1 cellular context compared by ENCODE assay signal in the genomic region with DNA sequence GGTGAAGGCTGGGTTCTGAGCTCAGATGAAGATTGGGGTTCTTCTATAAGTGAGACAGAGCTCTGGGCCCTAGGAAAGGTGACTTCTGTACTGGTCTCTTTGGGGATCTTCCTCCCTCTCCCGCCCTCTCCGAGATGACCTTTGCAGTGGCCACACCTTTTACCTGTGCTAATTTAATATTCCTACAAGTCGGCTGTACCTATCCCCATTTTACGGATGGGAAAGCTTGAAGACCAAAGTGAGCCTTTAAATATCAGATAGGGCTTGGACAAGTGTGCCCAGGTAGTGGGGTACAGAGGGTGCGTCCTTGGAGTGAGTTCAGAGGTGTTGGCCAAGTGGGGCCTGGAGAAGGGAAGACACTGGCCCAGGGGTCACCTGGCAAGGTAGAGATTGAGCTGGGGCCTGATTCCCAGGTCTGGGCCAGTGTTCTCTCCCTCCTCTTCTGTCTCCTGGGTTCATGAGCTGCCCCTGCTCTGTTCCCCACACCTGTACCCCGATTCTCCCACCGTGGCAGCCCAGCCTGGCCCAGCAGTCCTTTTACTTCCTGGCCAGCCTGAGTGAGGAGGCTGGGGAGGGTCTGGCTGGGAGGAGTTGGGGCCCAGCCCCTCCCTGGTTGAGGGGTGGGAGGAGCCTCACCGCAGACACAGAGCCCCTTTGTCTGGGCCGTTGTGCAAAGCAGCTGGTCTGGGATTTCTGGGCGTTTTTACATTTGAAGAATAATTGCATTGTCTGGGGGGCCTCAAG.
A peak's percentile ranks its signal among the peaks of the same experiment; 100 is the strongest.
TF ChIP-seq lines count a peak whose summit lies in the region.

No MANE protein-coding gene starts in this region.

TF ChIP-seq in HepG2, 621 proteins besides CTCF, POLR2A, EP300 and RAD21 (continued from another document and continues in another):
- TF ChIP-seq, protein P1, sequence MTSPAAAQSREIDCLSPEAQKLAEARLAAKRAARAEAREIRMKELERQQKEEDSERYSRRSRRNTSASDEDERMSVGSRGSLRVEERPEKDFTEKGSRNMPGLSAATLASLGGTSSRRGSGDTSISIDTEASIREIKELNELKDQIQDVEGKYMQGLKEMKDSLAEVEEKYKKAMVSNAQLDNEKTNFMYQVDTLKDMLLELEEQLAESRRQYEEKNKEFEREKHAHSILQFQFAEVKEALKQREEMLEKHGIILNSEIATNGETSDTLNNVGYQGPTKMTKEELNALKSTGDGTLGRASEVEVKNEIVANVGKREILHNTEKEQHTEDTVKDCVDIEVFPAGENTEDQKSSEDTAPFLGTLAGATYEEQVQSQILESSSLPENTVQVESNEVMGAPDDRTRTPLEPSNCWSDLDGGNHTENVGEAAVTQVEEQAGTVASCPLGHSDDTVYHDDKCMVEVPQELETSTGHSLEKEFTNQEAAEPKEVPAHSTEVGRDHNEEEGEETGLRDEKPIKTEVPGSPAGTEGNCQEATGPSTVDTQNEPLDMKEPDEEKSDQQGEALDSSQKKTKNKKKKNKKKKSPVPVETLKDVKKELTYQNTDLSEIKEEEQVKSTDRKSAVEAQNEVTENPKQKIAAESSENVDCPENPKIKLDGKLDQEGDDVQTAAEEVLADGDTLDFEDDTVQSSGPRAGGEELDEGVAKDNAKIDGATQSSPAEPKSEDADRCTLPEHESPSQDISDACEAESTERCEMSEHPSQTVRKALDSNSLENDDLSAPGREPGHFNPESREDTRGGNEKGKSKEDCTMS (CRISPR knock-in tag; conservative IDR thresholded peaks at IDR 0.05), result 0 out of 2 replicates have a peak, but pooled peaks have one; percentile 64
- no peak for TF ChIP-seq NR2F1 (CRISPR knock-in tag; IDR thresholded peaks at IDR 0.05)
- TF ChIP-seq TOPORS (CRISPR knock-in tag; IDR thresholded peaks at IDR 0.05), result no peak
- no peak for TF ChIP-seq ZNF674 (CRISPR knock-in tag; IDR thresholded peaks at IDR 0.05; ENCODE audit: low read depth)
- no peak for TF ChIP-seq PAF1 (CRISPR knock-in tag; IDR thresholded peaks at IDR 0.05)
- TF ChIP-seq, protein P2, sequence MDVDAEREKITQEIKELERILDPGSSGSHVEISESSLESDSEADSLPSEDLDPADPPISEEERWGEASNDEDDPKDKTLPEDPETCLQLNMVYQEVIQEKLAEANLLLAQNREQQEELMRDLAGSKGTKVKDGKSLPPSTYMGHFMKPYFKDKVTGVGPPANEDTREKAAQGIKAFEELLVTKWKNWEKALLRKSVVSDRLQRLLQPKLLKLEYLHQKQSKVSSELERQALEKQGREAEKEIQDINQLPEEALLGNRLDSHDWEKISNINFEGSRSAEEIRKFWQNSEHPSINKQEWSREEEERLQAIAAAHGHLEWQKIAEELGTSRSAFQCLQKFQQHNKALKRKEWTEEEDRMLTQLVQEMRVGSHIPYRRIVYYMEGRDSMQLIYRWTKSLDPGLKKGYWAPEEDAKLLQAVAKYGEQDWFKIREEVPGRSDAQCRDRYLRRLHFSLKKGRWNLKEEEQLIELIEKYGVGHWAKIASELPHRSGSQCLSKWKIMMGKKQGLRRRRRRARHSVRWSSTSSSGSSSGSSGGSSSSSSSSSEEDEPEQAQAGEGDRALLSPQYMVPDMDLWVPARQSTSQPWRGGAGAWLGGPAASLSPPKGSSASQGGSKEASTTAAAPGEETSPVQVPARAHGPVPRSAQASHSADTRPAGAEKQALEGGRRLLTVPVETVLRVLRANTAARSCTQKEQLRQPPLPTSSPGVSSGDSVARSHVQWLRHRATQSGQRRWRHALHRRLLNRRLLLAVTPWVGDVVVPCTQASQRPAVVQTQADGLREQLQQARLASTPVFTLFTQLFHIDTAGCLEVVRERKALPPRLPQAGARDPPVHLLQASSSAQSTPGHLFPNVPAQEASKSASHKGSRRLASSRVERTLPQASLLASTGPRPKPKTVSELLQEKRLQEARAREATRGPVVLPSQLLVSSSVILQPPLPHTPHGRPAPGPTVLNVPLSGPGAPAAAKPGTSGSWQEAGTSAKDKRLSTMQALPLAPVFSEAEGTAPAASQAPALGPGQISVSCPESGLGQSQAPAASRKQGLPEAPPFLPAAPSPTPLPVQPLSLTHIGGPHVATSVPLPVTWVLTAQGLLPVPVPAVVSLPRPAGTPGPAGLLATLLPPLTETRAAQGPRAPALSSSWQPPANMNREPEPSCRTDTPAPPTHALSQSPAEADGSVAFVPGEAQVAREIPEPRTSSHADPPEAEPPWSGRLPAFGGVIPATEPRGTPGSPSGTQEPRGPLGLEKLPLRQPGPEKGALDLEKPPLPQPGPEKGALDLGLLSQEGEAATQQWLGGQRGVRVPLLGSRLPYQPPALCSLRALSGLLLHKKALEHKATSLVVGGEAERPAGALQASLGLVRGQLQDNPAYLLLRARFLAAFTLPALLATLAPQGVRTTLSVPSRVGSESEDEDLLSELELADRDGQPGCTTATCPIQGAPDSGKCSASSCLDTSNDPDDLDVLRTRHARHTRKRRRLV (CRISPR knock-in tag; IDR thresholded peaks at IDR 0.05), result no peak; the same call in 1 of the 2 replicates
- TF ChIP-seq ZNF841 (CRISPR knock-in tag; IDR thresholded peaks at IDR 0.05; ENCODE audit: borderline replicate concordance), result no peak
- no peak for TF ChIP-seq BHLHE40 (IDR thresholded peaks at IDR 0.05; ENCODE audit: low read length)
- 0 out of 2 replicates have a peak, but pooled peaks have one; percentile 30 for TF ChIP-seq IRF2 (CRISPR knock-in tag; IDR thresholded peaks at IDR 0.05)
- no peak for TF ChIP-seq REL (CRISPR knock-in tag; conservative IDR thresholded peaks at IDR 0.05)
- TF ChIP-seq ZNF12 (CRISPR knock-in tag; IDR thresholded peaks at IDR 0.05), result peak; percentile 22; the same call in 1 of the 2 replicates
- no peak for TF ChIP-seq NFATC3 (CRISPR knock-in tag; IDR thresholded peaks at IDR 0.05)
- TF ChIP-seq ZNF644 (CRISPR knock-in tag; IDR thresholded peaks at IDR 0.05; ENCODE audit: low read depth), result no peak
- TF ChIP-seq HMG20A (CRISPR knock-in tag; IDR thresholded peaks at IDR 0.05; ENCODE audit: borderline replicate concordance), result no peak
- TF ChIP-seq ZBTB1 (CRISPR knock-in tag; IDR thresholded peaks at IDR 0.05; ENCODE audit: borderline replicate concordance), result no peak
- TF ChIP-seq ZSCAN22 (CRISPR knock-in tag; IDR thresholded peaks at IDR 0.05), result peak; percentile 81
- no peak for TF ChIP-seq RFXAP (CRISPR knock-in tag; IDR thresholded peaks at IDR 0.05; ENCODE audit: borderline replicate concordance)
- TF ChIP-seq, protein P3, sequence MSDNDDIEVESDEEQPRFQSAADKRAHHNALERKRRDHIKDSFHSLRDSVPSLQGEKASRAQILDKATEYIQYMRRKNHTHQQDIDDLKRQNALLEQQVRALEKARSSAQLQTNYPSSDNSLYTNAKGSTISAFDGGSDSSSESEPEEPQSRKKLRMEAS (IDR thresholded peaks at IDR 0.05), result no peak; the same call in 1 of the 2 replicates
- TF ChIP-seq ZNF652 (CRISPR knock-in tag; IDR thresholded peaks at IDR 0.05; ENCODE audit: borderline replicate concordance, low read depth), result no peak
- no peak for TF ChIP-seq ZMYM4 (CRISPR knock-in tag; IDR thresholded peaks at IDR 0.05)
- TF ChIP-seq KDM6A (CRISPR knock-in tag; IDR thresholded peaks at IDR 0.05; ENCODE audit: low read depth), result no peak
- TF ChIP-seq POGZ (CRISPR knock-in tag; IDR thresholded peaks at IDR 0.05), result no peak
- TF ChIP-seq MXI1 (IDR thresholded peaks at IDR 0.05; ENCODE audit: borderline replicate concordance, low read depth, low read length), result no peak
- no peak for TF ChIP-seq ZFP36L1 (CRISPR knock-in tag; IDR thresholded peaks at IDR 0.05)
- no peak for TF ChIP-seq ZNF790 (CRISPR knock-in tag; IDR thresholded peaks at IDR 0.05; ENCODE audit: borderline replicate concordance)
- 0 out of 2 replicates have a peak, but pooled peaks have one; percentile 15 for TF ChIP-seq ZNF772 (CRISPR knock-in tag; IDR thresholded peaks at IDR 0.05)
- TF ChIP-seq, protein P4, sequence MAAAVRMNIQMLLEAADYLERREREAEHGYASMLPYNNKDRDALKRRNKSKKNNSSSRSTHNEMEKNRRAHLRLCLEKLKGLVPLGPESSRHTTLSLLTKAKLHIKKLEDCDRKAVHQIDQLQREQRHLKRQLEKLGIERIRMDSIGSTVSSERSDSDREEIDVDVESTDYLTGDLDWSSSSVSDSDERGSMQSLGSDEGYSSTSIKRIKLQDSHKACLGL (CRISPR knock-in tag; IDR thresholded peaks at IDR 0.05), result no peak
- TF ChIP-seq CBX2 (IDR thresholded peaks at IDR 0.05; ENCODE audit: low read depth, low read length), result no peak
- no peak for TF ChIP-seq CBX2 (CRISPR knock-in tag; IDR thresholded peaks at IDR 0.05; ENCODE audit: low read depth)
- TF ChIP-seq, protein P5, sequence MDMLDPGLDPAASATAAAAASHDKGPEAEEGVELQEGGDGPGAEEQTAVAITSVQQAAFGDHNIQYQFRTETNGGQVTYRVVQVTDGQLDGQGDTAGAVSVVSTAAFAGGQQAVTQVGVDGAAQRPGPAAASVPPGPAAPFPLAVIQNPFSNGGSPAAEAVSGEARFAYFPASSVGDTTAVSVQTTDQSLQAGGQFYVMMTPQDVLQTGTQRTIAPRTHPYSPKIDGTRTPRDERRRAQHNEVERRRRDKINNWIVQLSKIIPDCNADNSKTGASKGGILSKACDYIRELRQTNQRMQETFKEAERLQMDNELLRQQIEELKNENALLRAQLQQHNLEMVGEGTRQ (IDR thresholded peaks at IDR 0.05; ENCODE audit: low read depth, low read length), result no peak
- TF ChIP-seq, protein P5 (CRISPR knock-in tag; IDR thresholded peaks at IDR 0.05; ENCODE audit: borderline replicate concordance), result no peak
- TF ChIP-seq, protein P6, sequence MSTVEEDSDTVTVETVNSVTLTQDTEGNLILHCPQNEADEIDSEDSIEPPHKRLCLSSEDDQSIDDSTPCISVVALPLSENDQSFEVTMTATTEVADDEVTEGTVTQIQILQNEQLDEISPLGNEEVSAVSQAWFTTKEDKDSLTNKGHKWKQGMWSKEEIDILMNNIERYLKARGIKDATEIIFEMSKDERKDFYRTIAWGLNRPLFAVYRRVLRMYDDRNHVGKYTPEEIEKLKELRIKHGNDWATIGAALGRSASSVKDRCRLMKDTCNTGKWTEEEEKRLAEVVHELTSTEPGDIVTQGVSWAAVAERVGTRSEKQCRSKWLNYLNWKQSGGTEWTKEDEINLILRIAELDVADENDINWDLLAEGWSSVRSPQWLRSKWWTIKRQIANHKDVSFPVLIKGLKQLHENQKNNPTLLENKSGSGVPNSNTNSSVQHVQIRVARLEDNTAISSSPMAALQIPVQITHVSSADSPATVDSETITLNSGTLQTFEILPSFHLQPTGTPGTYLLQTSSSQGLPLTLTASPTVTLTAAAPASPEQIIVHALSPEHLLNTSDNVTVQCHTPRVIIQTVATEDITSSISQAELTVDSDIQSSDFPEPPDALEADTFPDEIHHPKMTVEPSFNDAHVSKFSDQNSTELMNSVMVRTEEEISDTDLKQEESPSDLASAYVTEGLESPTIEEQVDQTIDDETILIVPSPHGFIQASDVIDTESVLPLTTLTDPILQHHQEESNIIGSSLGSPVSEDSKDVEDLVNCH (CRISPR knock-in tag; IDR thresholded peaks at IDR 0.05), result no peak; the same call in 1 of the 2 replicates
- peak; percentile 77; the same call in 1 of the 2 replicates for TF ChIP-seq ZNF263 (CRISPR knock-in tag; IDR thresholded peaks at IDR 0.05)
- no peak for TF ChIP-seq PHB2 (IDR thresholded peaks at IDR 0.05; ENCODE audit: partially characterized antibody)
- peak; percentile 55; the same call in 1 of the 2 replicates for TF ChIP-seq ZNF543 (CRISPR knock-in tag; IDR thresholded peaks at IDR 0.05)
- no peak for TF ChIP-seq SRSF4 (IDR thresholded peaks at IDR 0.05; ENCODE audit: low read depth, low read length, poor library complexity, severe bottlenecking)
- TF ChIP-seq, protein P7, sequence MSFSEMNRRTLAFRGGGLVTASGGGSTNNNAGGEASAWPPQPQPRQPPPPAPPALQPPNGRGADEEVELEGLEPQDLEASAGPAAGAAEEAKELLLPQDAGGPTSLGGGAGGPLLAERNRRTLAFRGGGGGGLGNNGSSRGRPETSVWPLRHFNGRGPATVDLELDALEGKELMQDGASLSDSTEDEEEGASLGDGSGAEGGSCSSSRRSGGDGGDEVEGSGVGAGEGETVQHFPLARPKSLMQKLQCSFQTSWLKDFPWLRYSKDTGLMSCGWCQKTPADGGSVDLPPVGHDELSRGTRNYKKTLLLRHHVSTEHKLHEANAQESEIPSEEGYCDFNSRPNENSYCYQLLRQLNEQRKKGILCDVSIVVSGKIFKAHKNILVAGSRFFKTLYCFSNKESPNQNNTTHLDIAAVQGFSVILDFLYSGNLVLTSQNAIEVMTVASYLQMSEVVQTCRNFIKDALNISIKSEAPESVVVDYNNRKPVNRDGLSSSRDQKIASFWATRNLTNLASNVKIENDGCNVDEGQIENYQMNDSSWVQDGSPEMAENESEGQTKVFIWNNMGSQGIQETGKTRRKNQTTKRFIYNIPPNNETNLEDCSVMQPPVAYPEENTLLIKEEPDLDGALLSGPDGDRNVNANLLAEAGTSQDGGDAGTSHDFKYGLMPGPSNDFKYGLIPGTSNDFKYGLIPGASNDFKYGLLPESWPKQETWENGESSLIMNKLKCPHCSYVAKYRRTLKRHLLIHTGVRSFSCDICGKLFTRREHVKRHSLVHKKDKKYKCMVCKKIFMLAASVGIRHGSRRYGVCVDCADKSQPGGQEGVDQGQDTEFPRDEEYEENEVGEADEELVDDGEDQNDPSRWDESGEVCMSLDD (CRISPR knock-in tag; IDR thresholded peaks at IDR 0.05; ENCODE audit: borderline replicate concordance), result peak; percentile 95; the same call in 1 of the 2 replicates
- no peak for TF ChIP-seq ZNF20 (CRISPR knock-in tag; IDR thresholded peaks at IDR 0.05)
- TF ChIP-seq, protein P8, sequence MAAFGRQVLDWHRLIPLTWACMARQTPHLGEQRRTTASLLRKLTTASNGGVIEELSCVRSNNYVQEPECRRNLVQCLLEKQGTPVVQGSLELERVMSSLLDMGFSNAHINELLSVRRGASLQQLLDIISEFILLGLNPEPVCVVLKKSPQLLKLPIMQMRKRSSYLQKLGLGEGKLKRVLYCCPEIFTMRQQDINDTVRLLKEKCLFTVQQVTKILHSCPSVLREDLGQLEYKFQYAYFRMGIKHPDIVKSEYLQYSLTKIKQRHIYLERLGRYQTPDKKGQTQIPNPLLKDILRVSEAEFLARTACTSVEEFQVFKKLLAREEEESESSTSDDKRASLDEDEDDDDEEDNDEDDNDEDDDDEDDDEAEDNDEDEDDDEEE (CRISPR knock-in tag; IDR thresholded peaks at IDR 0.05), result 0 out of 2 replicates have a peak, but pooled peaks have one; percentile 8
- TF ChIP-seq ZNF713 (CRISPR knock-in tag; IDR thresholded peaks at IDR 0.05), result no peak
- TF ChIP-seq ZNF816 (CRISPR knock-in tag; IDR thresholded peaks at IDR 0.05; ENCODE audit: borderline replicate concordance), result 0 out of 2 replicates have a peak, but pooled peaks have one; percentile 22
- TF ChIP-seq ZFP36L2 (CRISPR knock-in tag; IDR thresholded peaks at IDR 0.05), result no peak
- no peak for TF ChIP-seq TEAD3 (CRISPR knock-in tag; optimal IDR thresholded peaks at IDR 0.05; ENCODE audit: borderline replicate concordance)
- TF ChIP-seq ZNF234 (CRISPR knock-in tag; conservative IDR thresholded peaks at IDR 0.05), result no peak
- TF ChIP-seq SYNCRIP (IDR thresholded peaks at IDR 0.05; ENCODE audit: insufficient read depth, low read depth, low read length), result no peak
- TF ChIP-seq ZNF567 (CRISPR knock-in tag; IDR thresholded peaks at IDR 0.05; ENCODE audit: borderline replicate concordance), result 0 out of 2 replicates have a peak, but pooled peaks have one; percentile 63
- no peak for TF ChIP-seq KLF13 (CRISPR knock-in tag; IDR thresholded peaks at IDR 0.05)
